ENCODE assay signal across 8 cellular contexts in the genomic region with DNA sequence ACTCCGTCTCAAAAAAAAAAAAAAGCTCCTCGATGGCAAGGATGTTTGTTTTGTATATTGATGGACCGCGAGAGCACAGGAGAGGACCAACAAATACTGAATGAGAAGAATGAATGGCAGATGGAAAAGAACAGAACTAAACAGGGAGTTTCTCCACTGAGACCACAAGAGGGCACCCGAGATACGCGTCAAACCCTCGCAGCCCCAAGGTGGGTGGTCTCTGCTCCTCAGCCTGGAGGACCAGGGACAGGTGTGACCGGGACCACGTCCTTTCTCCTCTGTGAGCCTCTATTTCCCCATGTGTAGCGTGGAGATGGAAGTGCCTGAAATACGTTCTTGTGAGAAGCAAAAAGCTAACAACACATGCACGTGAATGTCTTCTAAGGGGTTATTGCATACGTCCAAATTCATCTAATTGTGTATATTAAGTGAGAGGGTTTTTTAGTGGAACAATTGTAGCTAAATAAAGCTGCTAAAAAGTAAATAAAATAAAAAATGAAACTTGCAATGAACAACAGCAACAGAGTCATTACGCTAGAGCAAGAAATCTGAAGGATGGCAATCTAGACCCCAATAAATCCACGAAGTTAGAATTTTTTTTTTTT. TPM values are rescaled to one million over a fixed set of nuclear protein-coding genes. Genes with fewer than 3 reads are reported as not detected.
DNase-seq lines count a peak whose midpoint lies in the region; ATAC-seq and TF ChIP-seq lines count a peak whose summit lies in the region.

No MANE protein-coding gene starts in this region.

- no peak overlapping the region for H3K4me2 ChIP-seq in mesendoderm (ENCODE audit: low read length)

- POLR2A ChIA-PET in T-cell (lab: Charles Lee): no interaction called here

- H3K4me3 Mint-ChIP-seq in T-cell: no peak overlapping the region

- H3K56ac ChIP-seq in mesendoderm (ENCODE audit: low read length): no peak overlapping the region

- H3K4ac ChIP-seq in mesendoderm (ENCODE audit: low read depth, low read length): no peak overlapping the region

- peak; percentile 72 for TF ChIP-seq CTCF in LNCAP (IDR thresholded peaks at IDR 0.05)

- peaks cover 22 to 55% of the 10 kb centered on the region in 2 donors for H3K27me3 Mint-ChIP-seq in T-cell

- no peak overlapping the region for H3K9ac ChIP-seq in mesendoderm (ENCODE audit: low read length)

- DNase-seq in activated CD4-positive, CD25-positive, alpha-beta regulatory T cell treated with anti-CD3 and anti-CD28 coated beads, Interleukin-2, amount 50 U/mL, for 72 hours: peak; percentile 57
- DNase-seq in T-cell: peak in 8 of 34 experiments; percentile 13 to 42 (median 28)
- DNase-seq in dermis blood vessel endothelial cell: peak; percentile 77
- peak; percentile 77 for DNase-seq in mesendoderm

- H3K27me3 ChIP-seq in mesendoderm (ENCODE audit: insufficient read depth, low read length, poor library complexity): no peaks in the 10 kb centered on the region

- H3K79me2 ChIP-seq in mesendoderm (ENCODE audit: control insufficient read depth, insufficient read depth, low read length): no peaks in the 10 kb centered on the region

- no peak overlapping the region for H3K27ac ChIP-seq in mesendoderm (ENCODE audit: low read depth, low read length)

- no peak overlapping the region for H2BK120ac ChIP-seq in mesendoderm (ENCODE audit: low read depth, low read length)

- no peaks in the 10 kb centered on the region for H3K36me3 ChIP-seq in mesendoderm (ENCODE audit: control insufficient read depth, insufficient read depth, low read length)

- H2AK5ac ChIP-seq in mesendoderm (ENCODE audit: low read length): no peak overlapping the region

- no peak overlapping the region for H3K18ac ChIP-seq in mesendoderm (ENCODE audit: low read length)

- H3K4me3 ChIP-seq in mesendoderm (ENCODE audit: low read length): no peak overlapping the region

- H3K9me3 Mint-ChIP-seq in T-cell: no peaks in the 10 kb centered on the region

- no CpG with 5 or more reads among the region's 16 CpGs for WGBS in mesendoderm (ENCODE audit: extremely low coverage, insufficient coverage, low lambda C conversion rate)

- H3K27ac Mint-ChIP-seq in T-cell: peak overlapping the region in 1 of 2 donors; percentile 63

- H4K8ac ChIP-seq in mesendoderm (ENCODE audit: low read depth, low read length): no peak overlapping the region

- no peak overlapping the region for H3K23ac ChIP-seq in mesendoderm (ENCODE audit: low read length)

- no peaks in the 10 kb centered on the region for H3K79me1 ChIP-seq in mesendoderm (ENCODE audit: low read length)

- no peak overlapping the region for H2BK5ac ChIP-seq in mesendoderm (ENCODE audit: low read length)

- no peaks in the 10 kb centered on the region for H3K36me3 Mint-ChIP-seq in T-cell

- H3K4me1 Mint-ChIP-seq in T-cell: peaks cover 4 to 15% (median 12%) of the 10 kb centered on the region in 3 donors

- no peak for ATAC-seq in activated CD4-positive, CD25-positive, alpha-beta regulatory T cell treated with anti-CD3 and anti-CD28 coated beads, Interleukin-2, amount 50 U/mL, for 24 hours
- peak in 3 of 4 experiments; percentile 29 to 67 (median 57) for ATAC-seq in T-cell (replicated peaks in 1 of 4)
- no peak for ATAC-seq in HG03196 (IDR thresholded peaks at IDR 0.05; ENCODE audit: unreplicated experiment)
- ATAC-seq in GM21360 (IDR thresholded peaks at IDR 0.05; ENCODE audit: unreplicated experiment): no peak

- no peak overlapping the region for H4K5ac ChIP-seq in mesendoderm (ENCODE audit: low read length)

- no peak overlapping the region for H2BK15ac ChIP-seq in mesendoderm (replicated peaks; ENCODE audit: low read depth)

- H3K4me1 ChIP-seq in mesendoderm (ENCODE audit: control insufficient read depth, low read depth, low read length): no peaks in the 10 kb centered on the region

- CTCF ChIA-PET in T-cell (lab: Charles Lee): interaction anchor here in 1 of 2 donors (0.6 to 0.7 kb wide), 3 partner anchors 61 to 157 kb away, joined by 3 to 6 read pairs (median 4); no protein-coding TSS in a partner anchor

RNA-seq across cellular contexts. Expression of a gene that starts 8.3 kb away (rescaled TPM):
- total RNA-seq in T-cell (under 1 TPM in 1 of 5 donors, not detected in 4; 0.43 TPM), dermis blood vessel endothelial cell (86.9 and 136 TPM in 2 replicates)
- 0.67 TPM for polyA plus RNA-seq in mesendoderm (2013, experiment 1 of 2)
- polyA plus RNA-seq in mesendoderm (2013, experiment 2 of 2): 1.9 TPM

RNA-seq across cellular contexts. Expression of a gene that starts 17.9 kb away (rescaled TPM):
- total RNA-seq in T-cell (1 to 10 TPM; 2.2 to 7.9 (median 7.5) TPM), dermis blood vessel endothelial cell (6.0 and 7.5 TPM in 2 replicates)
- 0.72 TPM for polyA plus RNA-seq in mesendoderm (2013, experiment 1 of 2)
- polyA plus RNA-seq in mesendoderm (2013, experiment 2 of 2): 0.88 TPM

RNA-seq across cellular contexts. Expression of a gene that starts 21.2 kb away (rescaled TPM):
- total RNA-seq in T-cell (10 to 100 TPM in 1 of 5 donors, 1 to 10 TPM in 3, under 1 TPM in 1; 0.49 to 16.7 (median 1.3) TPM), dermis blood vessel endothelial cell (not detected in 2 replicates)
- not detected for polyA plus RNA-seq in mesendoderm (2013, experiment 1 of 2)
- polyA plus RNA-seq in mesendoderm (2013, experiment 2 of 2): not detected

RNA-seq across cellular contexts. Expression of a gene that starts 32.4 kb away (rescaled TPM):
- total RNA-seq in T-cell: 100 to 1,000 TPM; 506 to 622 (median 618) TPM
- 40.7 and 41.0 TPM in 2 replicates for total RNA-seq in dermis blood vessel endothelial cell
- 54.1 TPM for polyA plus RNA-seq in mesendoderm (2013, experiment 1 of 2)
- polyA plus RNA-seq in mesendoderm (2013, experiment 2 of 2): 54.1 TPM

Comparison
In these comparisons a context has a peak if more than half of its experiments do, and no peak if none do; other contexts are left out.
1. ATAC-seq: peak in T-cell (3 of 4); none in activated CD4-positive, CD25-positive, alpha-beta regulatory T cell treated with anti-CD3 and anti-CD28 coated beads, Interleukin-2, amount 50 U/mL, for 24 hours (0 of 2), HG03196 (single experiment) and GM21360 (single experiment).
2. RNA of a gene that starts 8.3 kb away (total RNA-seq): 86.9 to 136 TPM in dermis blood vessel endothelial cell; 0.43 TPM in T-cell; every median in the first group is over 10 times any median in the second.